In genomic region chr5:89211836-89212235, GRCh38 we compare ENCODE assay signal across 14 cellular contexts.
DNase-seq lines count a peak whose midpoint lies in the region; ATAC-seq, FAIRE-seq and TF ChIP-seq lines count a peak whose summit lies in the region.
"Had no signal": no experiment of that assay in that cellular context is flagged by ENCODE, and none has a peak within 500 bp of the region (broad histone marks: within the 10 kb centered on the region; RNA-seq: fewer than 3 reads in every experiment).

No MANE protein-coding gene starts in this region.

- H3K9me3 Mint-ChIP-seq in stimulated activated memory B cell treated with anti-CD40 and anti-IgM and Interleukin-4, amounts not matched to agents 10 μg/mL and 1 μg/mL and 100 μg/mL, for 72 hours = peaks cover 2% of the 10 kb centered on the region
- H3K9me3 Mint-ChIP-seq: T-helper 1 cell treated with Interleukin-12 subunit alpha and Interleukin-12 subunit beta and Interleukin-4 antibody, amounts not matched to agents 30 μg/mL and 1 μg/mL, for 36 hours had no signal

- H3K9me3 ChIP-seq in ascending aorta = no peaks in the 10 kb centered on the region

- no peak for ATAC-seq in stimulated activated memory B cell treated with anti-CD40 and anti-IgM and Interleukin-4, amounts not matched to agents 10 μg/mL and 1 μg/mL and 100 μg/mL, for 72 hours
- ATAC-seq in GM18868 (IDR thresholded peaks at IDR 0.05; ENCODE audit: unreplicated experiment) = no peak

- H3K4me3 ChIP-seq in ascending aorta (no peak overlapping the region), fibroblast of villous mesenchyme (ENCODE audit: low read depth, low read length) (no peak overlapping the region)
- H3K4me3 ChIP-seq: cardiac muscle cell had no signal

- H3K27me3 Mint-ChIP-seq in stimulated activated memory B cell treated with anti-CD40 and anti-IgM and Interleukin-4, amounts not matched to agents 10 μg/mL and 1 μg/mL and 100 μg/mL, for 72 hours = no peaks in the 10 kb centered on the region

- TF ChIP-seq CTCF in ascending aorta (IDR thresholded peaks at IDR 0.05) (no peak), fibroblast of villous mesenchyme (IDR thresholded peaks at IDR 0.05; ENCODE audit: insufficient read depth, low read depth, low read length) (no peak)

- H3K27ac Mint-ChIP-seq in stimulated activated memory B cell treated with anti-CD40 and anti-IgM and Interleukin-4, amounts not matched to agents 10 μg/mL and 1 μg/mL and 100 μg/mL, for 72 hours = no peak overlapping the region
- H3K27ac Mint-ChIP-seq: T-helper 1 cell treated with Interleukin-12 subunit alpha and Interleukin-12 subunit beta and Interleukin-4 antibody, amounts not matched to agents 30 μg/mL and 1 μg/mL, for 36 hours had no signal

- no peaks in the 10 kb centered on the region for H3K27me3 ChIP-seq in ascending aorta
- H3K27me3 ChIP-seq: cardiac muscle cell had no signal

- DNase-seq in HCEC 1CT (peak; percentile 92), ascending aorta (ENCODE audit: low spot score in 2 of 2) (no peak), fibroblast of villous mesenchyme (ENCODE audit: low read depth) (peak; percentile 67), urothelium cell line (ENCODE audit: low spot score) (peak; percentile 22), D341Med (ENCODE audit: low spot score) (no peak)
- DNase-seq: activated CD4-positive, alpha-beta T cell treated with anti-CD3 and anti-CD28 coated beads, Interleukin-2, amount 50 U/mL, for 1 hour; Calu3; islet precursor cell; MM.1S; right cardiac atrium had no signal

- H3K4me1 ChIP-seq in ascending aorta = no peaks in the 10 kb centered on the region

- FAIRE-seq in urothelium cell line (lab: Jason Lieb, UNC) = no peak

- intact Hi-C loops in ascending aorta (cut with DNase I) = loop anchor here (5.0 kb wide), 4 partner anchors 270 to 1195 kb away; partner anchors contain the start of genes CETN3 and MEF2C

- peaks cover 4% of the 10 kb centered on the region for H3K4me1 Mint-ChIP-seq in stimulated activated memory B cell treated with anti-CD40 and anti-IgM and Interleukin-4, amounts not matched to agents 10 μg/mL and 1 μg/mL and 100 μg/mL, for 72 hours

- no peaks in the 10 kb centered on the region for H3K36me3 ChIP-seq in ascending aorta
- H3K36me3 ChIP-seq: cardiac muscle cell had no signal

- H3K27ac ChIP-seq in ascending aorta = peak overlapping the region; percentile 39 to 62
- H3K27ac ChIP-seq: cardiac muscle cell had no signal

- no peak overlapping the region for H3K4me3 Mint-ChIP-seq in stimulated activated memory B cell treated with anti-CD40 and anti-IgM and Interleukin-4, amounts not matched to agents 10 μg/mL and 1 μg/mL and 100 μg/mL, for 72 hours
- H3K4me3 Mint-ChIP-seq: T-helper 1 cell treated with Interleukin-12 subunit alpha and Interleukin-12 subunit beta and Interleukin-4 antibody, amounts not matched to agents 30 μg/mL and 1 μg/mL, for 36 hours had no signal

- no peaks in the 10 kb centered on the region for H3K36me3 Mint-ChIP-seq in stimulated activated memory B cell treated with anti-CD40 and anti-IgM and Interleukin-4, amounts not matched to agents 10 μg/mL and 1 μg/mL and 100 μg/mL, for 72 hours

Comparison
In these comparisons a context has a peak if more than half of its experiments do, and no peak if none do; other contexts are left out.
1. DNase-seq: peak in HCEC 1CT (single experiment), fibroblast of villous mesenchyme (single experiment) and urothelium cell line (single experiment); none in ascending aorta (0 of 2) and D341Med (single experiment).